Comparison of ENCODE assay signal across 19 cellular contexts in the genomic region with DNA sequence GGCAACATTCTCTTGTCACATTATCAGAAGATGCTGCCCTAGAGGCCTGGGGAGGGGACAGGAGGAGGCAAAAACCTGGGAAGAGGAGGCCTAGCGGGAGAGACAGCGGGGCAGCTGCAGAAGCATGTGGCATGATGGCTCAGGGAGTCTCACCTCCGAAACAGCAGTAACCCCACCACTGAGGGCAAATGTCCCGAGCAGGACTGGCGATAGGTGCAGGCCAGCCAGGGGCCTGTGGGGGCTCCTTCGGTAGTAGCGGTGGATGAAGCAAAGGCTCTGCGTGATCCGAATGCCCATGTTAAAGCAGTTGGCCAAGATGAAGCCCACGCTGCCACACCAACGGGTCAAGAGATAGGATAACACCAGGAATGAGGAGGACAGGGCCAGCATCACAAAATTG. TPM values are rescaled to one million over a fixed set of nuclear protein-coding genes. Genes with fewer than 3 reads are reported as not detected.
A peak's percentile ranks its signal among the peaks of the same experiment; 100 is the strongest.
DNase-seq lines count a peak whose midpoint lies in the region; ATAC-seq, FAIRE-seq and TF ChIP-seq lines count a peak whose summit lies in the region.
"Had no signal": no experiment of that assay in that cellular context is flagged by ENCODE, and none has a peak within 500 bp of the region (broad histone marks: within the 10 kb centered on the region; RNA-seq: fewer than 3 reads in every experiment).

No MANE protein-coding gene starts in this region.

- H3K27me3 Mint-ChIP-seq in chondrocyte (ENCODE audit: low read depth) = no peaks in the 10 kb centered on the region
- H3K27me3 Mint-ChIP-seq: B cell; CD4-positive, CD25-positive, alpha-beta regulatory T cell; IgD-negative memory B cell had no signal

- no peak overlapping the region for H3K27ac Mint-ChIP-seq in chondrocyte (ENCODE audit: unreplicated experiment)
- H3K27ac Mint-ChIP-seq: B cell; CD4-positive, CD25-positive, alpha-beta regulatory T cell; HFFc6; IgD-negative memory B cell had no signal

- H3K27me3 ChIP-seq in HepG2 (ENCODE audit: control insufficient read depth in 1 of 2, insufficient read depth in 2 of 2, low read length in 2 of 2) (no peaks in the 10 kb centered on the region; a peak in 1 of 5 replicates), right lobe of liver (no peaks in the 10 kb centered on the region), spleen (replicated peaks in 1 of 7) (no peaks in the 10 kb centered on the region)
- H3K27me3 ChIP-seq: BLaER1 treated with 17β-estradiol and CSF1 and Interleukin-3, amounts not matched to agents 10 nM and 100 nM had no signal

- no peak for TF ChIP-seq POLR2A in HepG2 (IDR thresholded peaks at IDR 0.05; ENCODE audit: insufficient read depth in 1 of 2, low read depth in 2 of 2, low read length in 2 of 2)
- no peak for TF ChIP-seq POLR2A in right lobe of liver (IDR thresholded peaks at IDR 0.05)
- no peak for TF ChIP-seq POLR2A in spleen (IDR thresholded peaks at IDR 0.05)

- DNase-seq in HepG2 (ENCODE audit: low spot score) (no peak), right lobe of liver (no peak), chondrocyte (ENCODE audit: low spot score) (peak; percentile 53), spleen (peak; percentile 54), activated gamma-delta T cell (lab: John Stamatoyannopoulos, UW) (no peak), DMS 273 treated with DMSO at 0.1 percent for 48 hours (lab: John Stamatoyannopoulos, UW) (no peak)
- DNase-seq: CD4-positive, CD25-positive, alpha-beta regulatory T cell; DMS79 treated with DMSO at 0.1 percent for 48 hours; GF-D8; GOT3; H7; HFFc6 had no signal

- H3K9me3 Mint-ChIP-seq in chondrocyte (ENCODE audit: low read depth) = no peaks in the 10 kb centered on the region
- H3K9me3 Mint-ChIP-seq: CD4-positive, CD25-positive, alpha-beta regulatory T cell; HFFc6; IgD-negative memory B cell had no signal

- POLR2A ChIA-PET in HepG2 (lab: Yijun Ruan, JAX) = interaction anchor here (0.6 kb wide), 1 partner anchor 24 kb away, joined by 3 read pairs; no protein-coding TSS in a partner anchor

- 98% methylated on average over 11 of the region's 11 CpGs for WGBS in HepG2 (ENCODE audit: low lambda C conversion rate)
- WGBS in right lobe of liver (ENCODE audit: insufficient coverage, low coverage, low lambda C conversion rate, missing lambda C conversion rate) = 95% methylated on average over 8 of the region's 11 CpGs
- WGBS in spleen, 5 donors = 95 to 97% (median 96%) methylated on average over 11 of the region's 11 CpGs

- TF ChIP-seq RAD21 in HepG2 (CRISPR knock-in tag; IDR thresholded peaks at IDR 0.05) = no peak

- no peaks in the 10 kb centered on the region for H3K9me3 ChIP-seq in HepG2 (ENCODE audit: low read length)
- no peaks in the 10 kb centered on the region for H3K9me3 ChIP-seq in right lobe of liver
- H3K9me3 ChIP-seq in spleen = no peaks in the 10 kb centered on the region
- H3K9me3 ChIP-seq: BLaER1 treated with 17β-estradiol and CSF1 and Interleukin-3, amounts not matched to agents 10 nM and 100 nM; Caco-2 had no signal

- no peak for ATAC-seq in HepG2
- no peak for ATAC-seq in right lobe of liver
- no peak for ATAC-seq in GM19035 (IDR thresholded peaks at IDR 0.05; ENCODE audit: unreplicated experiment)
- ATAC-seq: HCT116 had no signal

- TF ChIP-seq CTCF in HepG2 (CRISPR knock-in tag; IDR thresholded peaks at IDR 0.05) (no peak), right lobe of liver (IDR thresholded peaks at IDR 0.05) (no peak), chondrocyte (IDR thresholded peaks at IDR 0.05) (no peak), spleen (IDR thresholded peaks at IDR 0.05 in 8 of 11, conservative IDR thresholded peaks at IDR 0.05 in 3 of 11) (no peak)

- H3K9ac ChIP-seq in HepG2 (ENCODE audit: insufficient read depth, low read depth, low read length) = no peak overlapping the region

- no peak overlapping the region for H3K4me2 ChIP-seq in HepG2 (ENCODE audit: low read depth, low read length)

- peaks cover 13% of the 10 kb centered on the region for H3K36me3 Mint-ChIP-seq in chondrocyte (ENCODE audit: low read depth)

- CTCF ChIA-PET in HepG2 (lab: Yijun Ruan, JAX; ENCODE audit: low intra/inter-chr PET ratio, low total read pairs) = no interaction called here

- no TSS peak for BruUV-seq in HepG2 (replicated peaks; lab: Mats Ljungman, UMichigan)

- no peak overlapping the region for H3K4me3 Mint-ChIP-seq in chondrocyte (ENCODE audit: unreplicated experiment)
- H3K4me3 Mint-ChIP-seq: B cell; CD4-positive, CD25-positive, alpha-beta regulatory T cell; HFFc6; IgD-negative memory B cell had no signal

- H3K27ac ChIP-seq in HepG2 (ENCODE audit: extremely low read length, insufficient read depth, low read length) (peak overlapping the region; percentile 83), right lobe of liver (peak overlapping the region in 1 of 3 donors; percentile 1), spleen (no peak overlapping the region)
- H3K27ac ChIP-seq: BLaER1 treated with 17β-estradiol and CSF1 and Interleukin-3, amounts not matched to agents 10 nM and 100 nM had no signal

- H3K36me3 ChIP-seq in HepG2 (replicated peaks in 1 of 2; ENCODE audit: control insufficient read depth in 1 of 2, insufficient read depth in 2 of 2, low read length in 2 of 2) (peaks cover 10 to 19% of the 10 kb centered on the region in 2 experiments; a peak in 4 of 5 replicates), right lobe of liver (peaks cover 0 to 10% (median 1%) of the 10 kb centered on the region in 4 donors), spleen (peaks cover 0 to 100% (median 53%) of the 10 kb centered on the region in 6 donors)

- in situ Hi-C loops in HepG2 (cut with HindIII; ENCODE audit: extremely low pct_ligation_motif_present, low pct_unique_long_range_greater_than_20kb) = no loop called here

- no peaks in the 10 kb centered on the region for H3K79me2 ChIP-seq in HepG2 (ENCODE audit: insufficient read depth, low read length)

- intact Hi-C loops in HepG2 (cut with micrococcal nuclease; ENCODE audit: unreplicated experiment) = no loop called here
- intact Hi-C loops in right lobe of liver (cut with DNase I) = no loop called here
- intact Hi-C loops in spleen (cut with DNase I; ENCODE audit: low total_unique reads) = no loop called here

- H3K4me1 ChIP-seq in HepG2 (ENCODE audit: insufficient read depth, low read length) (peaks cover 37% of the 10 kb centered on the region), right lobe of liver (peaks cover 0 to 30% (median 10%) of the 10 kb centered on the region in 4 donors), spleen (peaks cover 0 to 15% (median 3%) of the 10 kb centered on the region in 6 donors)

- H4K20me1 ChIP-seq in HepG2 (ENCODE audit: insufficient read depth, low read length) = no peaks in the 10 kb centered on the region

- peaks cover 7% of the 10 kb centered on the region for H3K4me1 Mint-ChIP-seq in chondrocyte (ENCODE audit: low read depth)
- H3K4me1 Mint-ChIP-seq: B cell, IgD-negative memory B cell had no signal

- TF ChIP-seq EP300 in HepG2 (IDR thresholded peaks at IDR 0.05; ENCODE audit: low read depth in 2 of 2, low read length in 2 of 2) = no peak
- no peak for TF ChIP-seq EP300 in HepG2 (CRISPR knock-in tag; IDR thresholded peaks at IDR 0.05; ENCODE audit: borderline replicate concordance)

- FAIRE-seq in HepG2 (lab: Jason Lieb, UNC) = no peak
- FAIRE-seq: HTR-8/SVneo had no signal

- H3K4me3 ChIP-seq in HepG2 (replicated peaks in 1 of 3; ENCODE audit: insufficient read depth in 1 of 3, low read depth in 2 of 3, low read length in 3 of 3) (no peak overlapping the region), right lobe of liver (no peak overlapping the region), spleen (no peak overlapping the region)
- H3K4me3 ChIP-seq: BLaER1 treated with 17β-estradiol and CSF1 and Interleukin-3, amounts not matched to agents 10 nM and 100 nM had no signal

- no peak overlapping the region for H2AFZ ChIP-seq in HepG2 (ENCODE audit: low read length)

RNA-seq across cellular contexts. Expression of gene RFT1, which starts 38.0 kb away (rescaled TPM):
- total RNA-seq in HepG2 (2016; rRNA removed; fragmentation: Illumina TruSeq; extraction: Trizol) (25.7 and 37.0 TPM in 2 replicates), right lobe of liver (10 to 100 TPM in 4 of 6 experiments, 1 to 10 TPM in 2; 9.3 to 12.4 (median 10.4) TPM), chondrocyte (13.9 to 19.3 TPM (median 14.8 TPM) in 3 replicates), spleen (10 to 100 TPM; 12.1 to 25.6 (median 17.8) TPM)
- 4.3 and 5.1 TPM in 2 replicates for total RNA-seq in HepG2 (2016; cell fraction: cytosol; rRNA removed; fragmentation: Illumina TruSeq; extraction: Trizol; ENCODE audit: low read depth)
- total RNA-seq in HepG2 (2016; cell fraction: insoluble cytoplasmic fraction; rRNA removed; fragmentation: Illumina TruSeq; extraction: Trizol) = 25.2 and 37.3 TPM in 2 replicates
- total RNA-seq in HepG2 (2016; cell fraction: membrane; rRNA removed; fragmentation: Illumina TruSeq; extraction: Trizol) = 14.7 and 16.2 TPM in 2 replicates
- total RNA-seq in HepG2 (2016; cell fraction: nucleus; rRNA removed; fragmentation: Illumina TruSeq; extraction: Trizol) = 30.4 and 35.0 TPM in 2 replicates
- polyA plus RNA-seq in HepG2 (2011; rRNA removed) (21.0 and 23.2 TPM in 2 replicates), spleen (1 to 10 TPM; 6.0 to 8.9 (median 8.1) TPM)
- 21.9 and 27.5 TPM in 2 replicates for polyA plus RNA-seq in HepG2 (2011; cell fraction: cytosol; rRNA removed)
- 11.4 TPM in 2 replicates for polyA plus RNA-seq in HepG2 (2011; cell fraction: nucleus; rRNA removed)
- 13.7 and 19.5 TPM in 2 replicates for polyA plus RNA-seq in HepG2 (2012)
- 5.2 and 6.1 TPM in 2 replicates for polyA plus RNA-seq in HepG2 (2016; cell fraction: cytosol; fragmentation: Illumina TruSeq; extraction: Trizol; ENCODE audit: low read depth)
- 20.1 and 21.3 TPM in 2 replicates for polyA plus RNA-seq in HepG2 (2016; cell fraction: insoluble cytoplasmic fraction; fragmentation: Illumina TruSeq; extraction: Trizol; ENCODE audit: low read depth)
- polyA plus RNA-seq in HepG2 (2016; cell fraction: membrane; fragmentation: Illumina TruSeq; extraction: Trizol; ENCODE audit: low read depth) = 10.2 and 12.2 TPM in 2 replicates
- 32.4 and 36.2 TPM in 2 replicates for polyA plus RNA-seq in HepG2 (2016; cell fraction: nucleus; fragmentation: Illumina TruSeq; extraction: Trizol; ENCODE audit: insufficient read depth, low read depth)
- polyA minus RNA-seq in HepG2 (2011; rRNA and poly(A)+ RNA removed; ENCODE audit: low replicate concordance) = 79.7 and 80.7 TPM in 2 replicates
- polyA minus RNA-seq in HepG2 (2011; cell fraction: cytosol; rRNA and poly(A)+ RNA removed) = 17.0 and 17.7 TPM in 2 replicates
- polyA minus RNA-seq in HepG2 (2011; cell fraction: nucleus; rRNA and poly(A)+ RNA removed) = 15.6 and 15.8 TPM in 2 replicates

RNA-seq across cellular contexts. Expression of gene SFMBT1, which starts 46.3 kb away (rescaled TPM):
- 12.8 and 15.6 TPM in 2 replicates for total RNA-seq in HepG2 (2016; rRNA removed; fragmentation: Illumina TruSeq; extraction: Trizol)
- 8.9 and 9.3 TPM in 2 replicates for total RNA-seq in HepG2 (2016; cell fraction: cytosol; rRNA removed; fragmentation: Illumina TruSeq; extraction: Trizol; ENCODE audit: low read depth)
- total RNA-seq in HepG2 (2016; cell fraction: insoluble cytoplasmic fraction; rRNA removed; fragmentation: Illumina TruSeq; extraction: Trizol) = 14.5 and 15.1 TPM in 2 replicates
- 10.0 and 10.3 TPM in 2 replicates for total RNA-seq in HepG2 (2016; cell fraction: membrane; rRNA removed; fragmentation: Illumina TruSeq; extraction: Trizol)
- 9.9 and 12.6 TPM in 2 replicates for total RNA-seq in HepG2 (2016; cell fraction: nucleus; rRNA removed; fragmentation: Illumina TruSeq; extraction: Trizol)
- polyA plus RNA-seq in HepG2 (2011; rRNA removed) = 3.8 and 4.0 TPM in 2 replicates
- 2.9 and 3.8 TPM in 2 replicates for polyA plus RNA-seq in HepG2 (2011; cell fraction: cytosol; rRNA removed)
- 3.1 and 5.0 TPM in 2 replicates for polyA plus RNA-seq in HepG2 (2011; cell fraction: nucleus; rRNA removed)
- polyA plus RNA-seq in HepG2 (2012) = 3.3 TPM in 2 replicates
- 1.5 TPM in 2 replicates for polyA plus RNA-seq in HepG2 (2016; cell fraction: cytosol; fragmentation: Illumina TruSeq; extraction: Trizol; ENCODE audit: low read depth)
- 9.8 and 11.0 TPM in 2 replicates for polyA plus RNA-seq in HepG2 (2016; cell fraction: insoluble cytoplasmic fraction; fragmentation: Illumina TruSeq; extraction: Trizol; ENCODE audit: low read depth)
- polyA plus RNA-seq in HepG2 (2016; cell fraction: membrane; fragmentation: Illumina TruSeq; extraction: Trizol; ENCODE audit: low read depth) = 4.1 and 4.6 TPM in 2 replicates
- 9.0 and 10.5 TPM in 2 replicates for polyA plus RNA-seq in HepG2 (2016; cell fraction: nucleus; fragmentation: Illumina TruSeq; extraction: Trizol; ENCODE audit: insufficient read depth, low read depth)
- polyA minus RNA-seq in HepG2 (2011; rRNA and poly(A)+ RNA removed; ENCODE audit: low replicate concordance) = 13.9 and 50.6 TPM in 2 replicates
- polyA minus RNA-seq in HepG2 (2011; cell fraction: cytosol; rRNA and poly(A)+ RNA removed) = 5.8 and 10.0 TPM in 2 replicates
- polyA minus RNA-seq in HepG2 (2011; cell fraction: nucleus; rRNA and poly(A)+ RNA removed) = 13.1 and 13.9 TPM in 2 replicates
- 10 to 100 TPM in 4 of 6 experiments, 1 to 10 TPM in 2; 9.2 to 14.0 (median 10.7) TPM for total RNA-seq in right lobe of liver
- 8.4 to 9.0 TPM (median 8.4 TPM) in 3 replicates for total RNA-seq in chondrocyte
- 10 to 100 TPM in 6 of 7 donors, 1 to 10 TPM in 1; 9.0 to 24.9 (median 14.0) TPM for total RNA-seq in spleen
- polyA plus RNA-seq in spleen = 1 to 10 TPM; 3.0 to 3.5 (median 3.1) TPM

Comparison
In these comparisons a context has a peak if more than half of its experiments do, and no peak if none do; other contexts are left out.
1. DNase-seq: peak in chondrocyte (single experiment) and spleen (single experiment); none in HepG2 (single experiment), right lobe of liver (0 of 3), activated gamma-delta T cell (single experiment) and DMS 273 treated with DMSO at 0.1 percent for 48 hours (single experiment).